28 cellular contexts compared by ENCODE assay signal in genomic region chr13:28128030-28128429, GRCh38. TPM values are rescaled to one million over a fixed set of nuclear protein-coding genes. Genes with fewer than 3 reads are reported as not detected.
DNase-seq lines count a peak whose midpoint lies in the region; ATAC-seq, FAIRE-seq and TF ChIP-seq lines count a peak whose summit lies in the region.
"Had no signal": no experiment of that assay in that cellular context is flagged by ENCODE, and none has a peak within 500 bp of the region (broad histone marks: within the 10 kb centered on the region; RNA-seq: fewer than 3 reads in every experiment).

No MANE protein-coding gene starts in this region.

- DNase-seq in DMS 273 (lab: John Stamatoyannopoulos, UW; ENCODE audit: unreplicated experiment): peak; percentile 86
- no peak for DNase-seq in GM12891 (ENCODE audit: insufficient read length, low spot score)
- DNase-seq in RPMI8226: peak; percentile 34
- DNase-seq in osteocyte (ENCODE audit: extremely low spot score, unreplicated experiment): peak; percentile 62
- DNase-seq in nephron progenitor cell: no peak
- no peak for DNase-seq in NCI-H1417 treated with DMSO at 0.1 percent for 48 hours (lab: John Stamatoyannopoulos, UW)
- DNase-seq in putamen (ENCODE audit: low spot score): no peak
- DNase-seq: CD4-positive, CD25-positive, alpha-beta regulatory T cell; DMS79 treated with DMSO at 0.1 percent for 48 hours; GM23248; H7; MV-4-11; NCI-H1105; NCI-H146; NCI-H2081; NCI-H524 treated with DMSO at 0.1 percent for 48 hours; NCI-H774; PC-9; SHP77; T-cell had no signal

- no peak for ATAC-seq in GM19467 (IDR thresholded peaks at IDR 0.05; ENCODE audit: unreplicated experiment)
- ATAC-seq: T-cell had no signal

- H3K4me3 Mint-ChIP-seq in osteocyte (ENCODE audit: unreplicated experiment) (no peak overlapping the region), nephron progenitor cell (no peak overlapping the region)
- H3K4me3 Mint-ChIP-seq: T-cell had no signal

- no peaks in the 10 kb centered on the region for H3K36me3 Mint-ChIP-seq in osteocyte (ENCODE audit: unreplicated experiment)
- no peaks in the 10 kb centered on the region for H3K36me3 Mint-ChIP-seq in nephron progenitor cell (ENCODE audit: low read depth)
- H3K36me3 Mint-ChIP-seq: CD4-positive, CD25-positive, alpha-beta regulatory T cell; T-cell had no signal

- TF ChIP-seq POLR2A in GM12891 (IDR thresholded peaks at IDR 0.05; ENCODE audit: low read depth, low read length): no peak

- TF ChIP-seq CTCF in osteocyte (IDR thresholded peaks at IDR 0.05): no peak
- TF ChIP-seq CTCF in nephron progenitor cell (IDR thresholded peaks at IDR 0.05): no peak

- FAIRE-seq in GM12891 (lab: Jason Lieb, UNC): peak; percentile 13
- FAIRE-seq: A204.1, D721Med, GM19239 had no signal

- H3K27me3 Mint-ChIP-seq in osteocyte (ENCODE audit: unreplicated experiment): peaks cover 9% of the 10 kb centered on the region
- no peaks in the 10 kb centered on the region for H3K27me3 Mint-ChIP-seq in nephron progenitor cell (ENCODE audit: low read depth, poor library complexity)
- H3K27me3 Mint-ChIP-seq: T-cell had no signal

- H3K27ac Mint-ChIP-seq in osteocyte (ENCODE audit: unreplicated experiment) (no peak overlapping the region), nephron progenitor cell (no peak overlapping the region)
- H3K27ac Mint-ChIP-seq: CD4-positive, CD25-positive, alpha-beta regulatory T cell; T-cell had no signal

- H3K9me3 Mint-ChIP-seq in osteocyte (ENCODE audit: unreplicated experiment) (no peaks in the 10 kb centered on the region), nephron progenitor cell (no peaks in the 10 kb centered on the region)
- H3K9me3 Mint-ChIP-seq: CD4-positive, CD25-positive, alpha-beta regulatory T cell; T-cell had no signal

- H3K4me1 Mint-ChIP-seq in osteocyte (ENCODE audit: unreplicated experiment) (no peaks in the 10 kb centered on the region), nephron progenitor cell (no peaks in the 10 kb centered on the region)
- H3K4me1 Mint-ChIP-seq: T-cell had no signal

TF ChIP-seq in GM12891, 5 proteins besides CTCF, POLR2A, EP300 and RAD21:
- no peak for TF ChIP-seq TAF1 (IDR thresholded peaks at IDR 0.05; ENCODE audit: low read depth, low read length)
- no peak for TF ChIP-seq POU2F2 (IDR thresholded peaks at IDR 0.05; ENCODE audit: low read depth, low read length)
- no peak for TF ChIP-seq POLR2AphosphoS5 (IDR thresholded peaks at IDR 0.05; ENCODE audit: low read depth, low read length)
- TF ChIP-seq SPI1 (IDR thresholded peaks at IDR 0.05; ENCODE audit: low read depth, low read length): no peak
- no peak for TF ChIP-seq PAX5 (IDR thresholded peaks at IDR 0.05; ENCODE audit: insufficient read depth, low read length, severe bottlenecking)
TF ChIP-seq in GM12891: peak in this region for 0.

RNA-seq across cellular contexts. Expression of gene PAN3, which starts 10.3 kb away (rescaled TPM):
- polyA plus RNA-seq in GM12891 (2012; ENCODE audit: low read depth, missing spikeins): 9.5 TPM
- total RNA-seq in osteocyte: 32.7 and 35.1 TPM in 2 replicates

RNA-seq across cellular contexts. Expression of gene FLT3, which starts 27.7 kb away (rescaled TPM):
- polyA plus RNA-seq in GM12891 (2012; ENCODE audit: low read depth, missing spikeins): 0.15 TPM
- not detected in 2 replicates for total RNA-seq in osteocyte
- total RNA-seq: GM23248, HT-29, LHCN-M2, MCF 10A, PC-9, SK-MEL-5 had no signal
- polyA plus RNA-seq: CD4-positive, CD25-positive, alpha-beta regulatory T cell; GM23248 had no signal

Comparison
In these comparisons a context has a peak if more than half of its experiments do, and no peak if none do; other contexts are left out.
1. DNase-seq: peak in DMS 273 (single experiment), RPMI8226 (single experiment) and osteocyte (single experiment); none in GM12891 (single experiment), nephron progenitor cell (single experiment), NCI-H1417 treated with DMSO at 0.1 percent for 48 hours (single experiment) and putamen (single experiment).